14 cellular contexts compared by ENCODE assay signal in genomic region chr20:22374678-22375590, GRCh38.
DNase-seq lines count a peak whose midpoint lies in the region; ATAC-seq and TF ChIP-seq lines count a peak whose summit lies in the region.
"Had no signal": no experiment of that assay in that cellular context is flagged by ENCODE, and none has a peak within 500 bp of the region (broad histone marks: within the 10 kb centered on the region; RNA-seq: fewer than 3 reads in every experiment).

No MANE protein-coding gene starts in this region.

- ATAC-seq in SK-N-SH treated with all-trans-retinoic acid at 6 μM for 48 hours (peak; percentile 30; the same call in 2 of the 3 replicates), gastroesophageal sphincter (no peak), HG03108 (IDR thresholded peaks at IDR 0.05; ENCODE audit: unreplicated experiment) (no peak)

- no peaks in the 10 kb centered on the region for H3K79me2 ChIP-seq in neural progenitor cell (ENCODE audit: low read depth)

- H3F3A ChIP-seq in neural progenitor cell (ENCODE audit: low read depth), result no peaks in the 10 kb centered on the region

- no peaks in the 10 kb centered on the region for H3K36me3 Mint-ChIP-seq in neural progenitor cell
- H3K36me3 Mint-ChIP-seq: activated naive CD4-positive, alpha-beta T cell treated with anti-CD3 and anti-CD28 coated beads, Interleukin-2, amount 50 U/mL, for 24 hours had no signal

- H3K27me3 Mint-ChIP-seq in neural progenitor cell (ENCODE audit: insufficient read depth, low read depth), result peaks cover 4% of the 10 kb centered on the region
- H3K27me3 Mint-ChIP-seq: activated naive CD4-positive, alpha-beta T cell treated with anti-CD3 and anti-CD28 coated beads, Interleukin-2, amount 50 U/mL, for 24 hours had no signal

- WGBS in gastroesophageal sphincter (ENCODE audit: low coverage in 1 of 2), 2 donors, result 62 to 66% methylated on average over 8 to 9 of the region's 12 CpGs

- POLR2A ChIA-PET in HEK293 (lab: Yijun Ruan, JAX), result no interaction called here

- H3K9me3 Mint-ChIP-seq in neural progenitor cell, result no peaks in the 10 kb centered on the region
- H3K9me3 Mint-ChIP-seq: activated naive CD4-positive, alpha-beta T cell treated with anti-CD3 and anti-CD28 coated beads, Interleukin-2, amount 50 U/mL, for 24 hours had no signal

- no peak for TF ChIP-seq POLR2A in gastroesophageal sphincter (IDR thresholded peaks at IDR 0.05)

- DNase-seq in NCI-H1930 (lab: John Stamatoyannopoulos, UW) (peak; percentile 56 to 71), neural progenitor cell (ENCODE audit: low spot score) (no peak), GOT3 (lab: John Stamatoyannopoulos, UW) (no peak)
- DNase-seq in stimulated activated naive CD4-positive, alpha-beta T cell (lab: John Stamatoyannopoulos, UW), result no peak
- DNase-seq: Caco-2, left ventricle myocardium inferior, MM.1S had no signal

- H3K9ac ChIP-seq in neural progenitor cell, result no peak overlapping the region

- no peaks in the 10 kb centered on the region for H3K36me3 ChIP-seq in HEK293 (ENCODE audit: control insufficient read depth in 2 of 2, insufficient read depth in 1 of 2, low read length in 2 of 2)
- no peaks in the 10 kb centered on the region for H3K36me3 ChIP-seq in neural progenitor cell
- no peaks in the 10 kb centered on the region for H3K36me3 ChIP-seq in gastroesophageal sphincter
- H3K36me3 ChIP-seq: left ventricle myocardium inferior, thoracic aorta had no signal

- H3K27me3 ChIP-seq in neural progenitor cell, result peaks cover 21% of the 10 kb centered on the region
- peaks cover 21% of the 10 kb centered on the region for H3K27me3 ChIP-seq in gastroesophageal sphincter

- H4K20me1 ChIP-seq in neural progenitor cell (ENCODE audit: low read depth), result no peaks in the 10 kb centered on the region

- no peak overlapping the region for H3K4me3 Mint-ChIP-seq in neural progenitor cell
- H3K4me3 Mint-ChIP-seq: activated naive CD4-positive, alpha-beta T cell treated with anti-CD3 and anti-CD28 coated beads, Interleukin-2, amount 50 U/mL, for 24 hours had no signal

- H3K4me3 ChIP-seq in HEK293 (ENCODE audit: low read depth, low read length) (no peak overlapping the region), neural progenitor cell (no peak overlapping the region), gastroesophageal sphincter (no peak overlapping the region)
- H3K4me3 ChIP-seq: left ventricle myocardium inferior, smooth muscle cell, thoracic aorta had no signal

- no peak for TF ChIP-seq EP300 in gastroesophageal sphincter (IDR thresholded peaks at IDR 0.05)

- H3K9me3 ChIP-seq in HEK293 (ENCODE audit: control insufficient read depth, insufficient read depth, low read depth, low read length) (no peaks in the 10 kb centered on the region), neural progenitor cell (ENCODE audit: low read depth) (no peaks in the 10 kb centered on the region), gastroesophageal sphincter (no peaks in the 10 kb centered on the region)
- H3K9me3 ChIP-seq: Caco-2, left ventricle myocardium inferior, thoracic aorta had no signal

- CTCF ChIA-PET in HEK293 (lab: Yijun Ruan, JAX), result interaction anchor here (1.2 to 2.4 kb wide), 2 partner anchors 36 to 212 kb away, joined by 3 to 6 read pairs; no protein-coding TSS in a partner anchor

- H3K27ac ChIP-seq in HEK293 (ENCODE audit: extremely low read depth, low read depth, low read length) (no peak overlapping the region), neural progenitor cell (no peak overlapping the region), gastroesophageal sphincter (no peak overlapping the region)
- H3K27ac ChIP-seq: left ventricle myocardium inferior had no signal

- no peak overlapping the region for H3K27ac Mint-ChIP-seq in neural progenitor cell
- H3K27ac Mint-ChIP-seq: activated naive CD4-positive, alpha-beta T cell treated with anti-CD3 and anti-CD28 coated beads, Interleukin-2, amount 50 U/mL, for 24 hours had no signal

- H3K4me2 ChIP-seq in neural progenitor cell, result no peak overlapping the region
- H3K4me2 ChIP-seq: smooth muscle cell had no signal

- H3K4me1 ChIP-seq in HEK293 (ENCODE audit: control insufficient read depth, insufficient read depth, low read length), result no peaks in the 10 kb centered on the region
- H3K4me1 ChIP-seq in neural progenitor cell, result peaks cover 7% of the 10 kb centered on the region
- no peaks in the 10 kb centered on the region for H3K4me1 ChIP-seq in gastroesophageal sphincter
- H3K4me1 ChIP-seq: Caco-2, left ventricle myocardium inferior had no signal

- no peaks in the 10 kb centered on the region for H3K4me1 Mint-ChIP-seq in neural progenitor cell

- peak overlapping the region; percentile 50 for H2AFZ ChIP-seq in neural progenitor cell (replicated peaks)

- TF ChIP-seq CTCF in HEK293 (tag by site-specific recombination; IDR thresholded peaks at IDR 0.05), result no peak
- TF ChIP-seq CTCF in neural progenitor cell (IDR thresholded peaks at IDR 0.05), result no peak
- no peak for TF ChIP-seq CTCF in gastroesophageal sphincter (IDR thresholded peaks at IDR 0.05)

TF ChIP-seq in HEK293, 187 proteins besides CTCF, POLR2A, EP300 and RAD21:
- TF ChIP-seq SP7 (tag by site-specific recombination; IDR thresholded peaks at IDR 0.05), result peak; percentile 56; the same call in 1 of the 2 replicates
- no peak for TF ChIP-seq ZNF132 (tag by site-specific recombination; IDR thresholded peaks at IDR 0.05; ENCODE audit: borderline replicate concordance)
TF ChIP-seq in HEK293: peak in this region for 1.

TF ChIP-seq in SK-N-SH treated with all-trans-retinoic acid at 6 μM for 48 hours, 23 proteins besides CTCF, POLR2A, EP300 and RAD21:
- TF ChIP-seq TOX (CRISPR knock-in tag; IDR thresholded peaks at IDR 0.05; ENCODE audit: borderline replicate concordance) (no peak), ARNTL (CRISPR knock-in tag; IDR thresholded peaks at IDR 0.05; ENCODE audit: borderline replicate concordance, low read depth) (no peak), ZC3H10 (CRISPR knock-in tag; IDR thresholded peaks at IDR 0.05) (no peak), ZFP30 (CRISPR knock-in tag; IDR thresholded peaks at IDR 0.05) (no peak), GLIS3 (CRISPR knock-in tag; IDR thresholded peaks at IDR 0.05) (no peak), SNAI2 (CRISPR knock-in tag; IDR thresholded peaks at IDR 0.05) (no peak), ZNF70 (CRISPR knock-in tag; IDR thresholded peaks at IDR 0.05) (no peak), BACH2 (CRISPR knock-in tag; IDR thresholded peaks at IDR 0.05; ENCODE audit: borderline replicate concordance) (no peak), ZNF8 (CRISPR knock-in tag; IDR thresholded peaks at IDR 0.05) (no peak), CSDC2 (CRISPR knock-in tag; IDR thresholded peaks at IDR 0.05) (no peak), PATZ1 (CRISPR knock-in tag; IDR thresholded peaks at IDR 0.05; ENCODE audit: borderline replicate concordance) (no peak), ZNF565 (CRISPR knock-in tag; conservative IDR thresholded peaks at IDR 0.05; ENCODE audit: low read depth) (no peak), ISL1 (CRISPR knock-in tag; IDR thresholded peaks at IDR 0.05) (no peak), PPARA (CRISPR knock-in tag; IDR thresholded peaks at IDR 0.05; ENCODE audit: borderline replicate concordance) (no peak), POU6F1 (CRISPR knock-in tag; IDR thresholded peaks at IDR 0.05; ENCODE audit: borderline replicate concordance, low read depth) (no peak), ESRRG (CRISPR knock-in tag; IDR thresholded peaks at IDR 0.05) (no peak), TCF4 (CRISPR knock-in tag; IDR thresholded peaks at IDR 0.05; ENCODE audit: borderline replicate concordance) (no peak), CSRNP3 (CRISPR knock-in tag; IDR thresholded peaks at IDR 0.05) (no peak)

Comparison
In these comparisons a context has a peak if more than half of its experiments do, and no peak if none do; other contexts are left out.
1. DNase-seq: peak in NCI-H1930 (2 of 2); none in neural progenitor cell (single experiment), stimulated activated naive CD4-positive, alpha-beta T cell (0 of 6) and GOT3 (single experiment).